7 cellular contexts compared by ENCODE assay signal in genomic region chr2:197707316-197708213, GRCh38. TPM values are rescaled to one million over a fixed set of nuclear protein-coding genes. Genes with fewer than 3 reads are reported as not detected.
DNase-seq lines count a peak whose midpoint lies in the region; ATAC-seq and TF ChIP-seq lines count a peak whose summit lies in the region.

No MANE protein-coding gene starts in this region.

- DNase-seq in EH (ENCODE audit: low read depth) (peak; percentile 61), HT1080 (ENCODE audit: low read depth) (peak; percentile 48), RWPE1 (ENCODE audit: low spot score) (peak; percentile 55), mucosa of descending colon (peak in 1 of 3 donors; percentile 23), NCI-H1417 treated with DMSO at 0.1 percent for 48 hours (lab: John Stamatoyannopoulos, UW) (no peak)

- CTCF ChIA-PET in RWPE1 (lab: Yijun Ruan, JAX), result interaction anchor here (0.5 to 1.1 kb wide), 6 partner anchors 64 to 1109 kb away, joined by 3 to 6 read pairs (median 4); no protein-coding TSS in a partner anchor

- intact Hi-C loops in mucosa of descending colon (cut with DNase I, micrococcal nuclease), result no loop called here

- H3K27ac ChIP-seq in RWPE1 (no peak overlapping the region), ectodermal cell (ENCODE audit: insufficient read depth, low read depth, low read length, poor library complexity, severe bottlenecking) (no peak overlapping the region)

- POLR2A ChIA-PET in RWPE1 (lab: Yijun Ruan, JAX; ENCODE audit: low non-redundant PET), result no interaction called here

- H3K9me3 ChIP-seq in ectodermal cell (ENCODE audit: control insufficient read depth, low read length) (no peaks in the 10 kb centered on the region), mucosa of descending colon (no peaks in the 10 kb centered on the region)

- H3K4me1 ChIP-seq in ectodermal cell (ENCODE audit: control insufficient read depth, insufficient read depth, low read length) (peaks cover 8% of the 10 kb centered on the region), mucosa of descending colon (ENCODE audit: low read depth) (peaks cover 12% of the 10 kb centered on the region)

- TF ChIP-seq CTCF in RWPE1 (conservative IDR thresholded peaks at IDR 0.05; ENCODE audit: low read depth) (peak; percentile 78), mucosa of descending colon (IDR thresholded peaks at IDR 0.05) (peak; percentile 58)

- WGBS in ectodermal cell, 2 experiments, result 0 to 7% methylated on average over 1 to 2 of the region's 4 CpGs

- H3K36me3 ChIP-seq in ectodermal cell (ENCODE audit: control insufficient read depth, insufficient read depth, low read length) (no peaks in the 10 kb centered on the region), mucosa of descending colon (ENCODE audit: low read depth) (no peaks in the 10 kb centered on the region)

- H3K27me3 ChIP-seq in ectodermal cell (ENCODE audit: control insufficient read depth, insufficient read depth, low read length, poor library complexity, severe bottlenecking), result peaks cover 4% of the 10 kb centered on the region

- H3K4me3 ChIP-seq in ectodermal cell (ENCODE audit: insufficient read depth, low read depth, low read length), result peak overlapping the region; percentile 80
- H3K4me3 ChIP-seq in mucosa of descending colon, result no peak overlapping the region

- ATAC-seq in mucosa of descending colon, result no peak
- ATAC-seq in GM21786 (IDR thresholded peaks at IDR 0.05; ENCODE audit: unreplicated experiment), result no peak

RNA-seq across cellular contexts. Expression of gene MARS2, which starts 2.4 kb away (rescaled TPM):
- total RNA-seq in HT1080 (2014; rRNA removed; shearing (Covaris generic)), result 9.2 and 13.1 TPM in 2 replicates
- 8.7 and 9.3 TPM in 2 replicates for polyA plus RNA-seq in HT1080 (2015; cell fraction: cytosol; rRNA removed)
- 13.7 and 14.8 TPM in 2 replicates for polyA plus RNA-seq in HT1080 (2015; cell fraction: nucleus; rRNA removed)
- 11.6 TPM for polyA plus RNA-seq in ectodermal cell (2013, experiment 1 of 4)
- 10.9 TPM for polyA plus RNA-seq in ectodermal cell (2013, experiment 2 of 4)
- 10.7 TPM for polyA plus RNA-seq in ectodermal cell (2013, experiment 3 of 4)
- polyA plus RNA-seq in ectodermal cell (2013, experiment 4 of 4), result 10.9 TPM
- total RNA-seq in mucosa of descending colon, result 10 to 100 TPM in 2 of 3 donors, 1 to 10 TPM in 1; 7.7 to 11.2 (median 10.3) TPM

RNA-seq across cellular contexts. Expression of gene RFTN2, which starts 32.2 kb away (rescaled TPM):
- total RNA-seq in HT1080 (2014; rRNA removed; shearing (Covaris generic)), result not detected in 2 replicates
- not detected in 2 replicates for polyA plus RNA-seq in HT1080 (2015; cell fraction: cytosol; rRNA removed)
- not detected in 2 replicates for polyA plus RNA-seq in HT1080 (2015; cell fraction: nucleus; rRNA removed)
- polyA plus RNA-seq in ectodermal cell (2013, experiment 1 of 4), result 23.8 TPM
- polyA plus RNA-seq in ectodermal cell (2013, experiment 2 of 4), result 15.6 TPM
- 14.0 TPM for polyA plus RNA-seq in ectodermal cell (2013, experiment 3 of 4)
- polyA plus RNA-seq in ectodermal cell (2013, experiment 4 of 4), result 16.0 TPM
- 1 to 10 TPM; 1.9 to 5.5 (median 2.0) TPM for total RNA-seq in mucosa of descending colon
